23 cellular contexts compared by ENCODE assay signal in the genomic region with DNA sequence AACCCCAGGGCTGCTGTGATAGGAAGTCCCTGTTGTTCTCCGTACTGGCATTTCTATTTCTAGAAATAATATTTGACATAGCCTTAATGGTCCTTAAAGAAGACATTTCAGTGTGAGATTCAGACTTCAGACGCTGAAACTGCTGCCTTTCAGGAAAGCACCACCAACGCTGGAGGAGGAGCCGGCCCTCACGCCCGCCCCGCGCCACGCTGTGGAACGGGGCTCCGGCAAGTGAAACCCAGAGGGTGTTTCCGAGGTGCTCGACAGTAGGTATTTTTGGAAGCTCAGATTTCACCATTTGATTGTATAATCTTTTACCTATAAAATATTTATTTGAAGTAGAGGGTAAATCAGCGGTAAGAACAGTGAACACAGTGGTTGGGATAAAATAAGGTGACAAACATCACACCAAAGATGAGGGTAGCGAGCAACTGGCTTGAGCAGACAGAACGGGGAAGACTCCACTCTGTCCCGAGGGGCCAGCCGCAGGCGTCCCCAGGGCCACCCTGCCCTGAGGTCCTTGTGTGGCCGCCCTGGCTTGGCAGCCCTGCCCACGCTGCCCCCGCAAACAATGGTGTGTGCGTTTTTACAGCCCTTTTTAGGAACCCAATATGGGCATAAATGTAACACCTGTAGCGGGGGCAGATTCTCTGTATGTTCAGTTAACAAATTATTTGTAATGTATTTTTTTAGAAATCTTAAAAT.
"Had no signal": no experiment of that assay in that cellular context is flagged by ENCODE, and none has a peak within 500 bp of the region (broad histone marks: within the 10 kb centered on the region; RNA-seq: fewer than 3 reads in every experiment).

No MANE protein-coding gene starts in this region.

- H3K4me3 ChIP-seq: left lung, lower lobe of right lung, pancreas, skin epidermis, stomach, testis, thyroid gland, transverse colon, upper lobe of left lung had no signal

- FAIRE-seq: keratinocyte, pancreas had no signal

- DNase-seq: hippocampal formation; left colon; lower lobe of right lung; mesendoderm; nucleus accumbens; stimulated activated CD4-positive, alpha-beta T cell treated with anti-CD3 and anti-CD28 coated beads, Interleukin-12 subunit alpha, Interleukin-12 subunit beta, amount 100 ng/mL, for 4 hours; stimulated activated CD4-positive, alpha-beta T cell treated with anti-CD3 and anti-CD28 coated beads, Interleukin-15, amount 100 ng/mL, for 24 hours; stimulated activated CD4-positive, alpha-beta T cell treated with anti-CD3 and anti-CD28 coated beads, Interleukin-2, amount 100 ng/mL, for 24 hours; stimulated activated CD4-positive, alpha-beta T cell treated with anti-CD3 and anti-CD28 coated beads, Interleukin-4, amount 100 ng/mL, for 1 hour; stimulated activated naive B cell treated with anti-CD40 and anti-IgM and Interleukin-4, amounts not matched to agents 10 μg/mL and 1 μg/mL and 100 μg/mL, for 72 hours; stimulated activated naive CD8-positive, alpha-beta T cell treated with anti-CD3 and anti-CD28 coated beads, Interleukin-15, Interleukin-2, amounts not matched to agents 100 U/mL and 50 U/mL, for 24 hours; stomach; testis; thyroid gland; transverse colon; upper lobe of left lung had no signal

- H3K27me3 ChIP-seq: left lung, pancreas, stomach, testis, thyroid gland, transverse colon, upper lobe of left lung had no signal

- ATAC-seq: left colon; left lung; lower lobe of right lung; naive thymus-derived CD8-positive, alpha-beta T cell; pancreas; right cardiac atrium; sciatic nerve; stimulated activated naive B cell treated with anti-CD40 and anti-IgM and Interleukin-4, amounts not matched to agents 10 μg/mL and 1 μg/mL and 100 μg/mL, for 72 hours; stimulated activated naive CD8-positive, alpha-beta T cell treated with anti-CD3 and anti-CD28 coated beads, Interleukin-15, Interleukin-2, amounts not matched to agents 100 U/mL and 50 U/mL, for 24 hours had no signal

- H3K27ac ChIP-seq: left lung, lower lobe of right lung, pancreas, skin epidermis, stomach, testis, thyroid gland, transverse colon, upper lobe of left lung had no signal

- H3K36me3 ChIP-seq: transverse colon had no signal

- H3K9me3 ChIP-seq: left lung, lower lobe of right lung, pancreas, stomach, testis, thyroid gland, transverse colon, upper lobe of left lung had no signal
